Comparison of ENCODE assay signal across 11 cellular contexts in genomic region chr15:36877796-36878744, GRCh38.
DNase-seq lines count a peak whose midpoint lies in the region; ATAC-seq and TF ChIP-seq lines count a peak whose summit lies in the region.
"Had no signal": no experiment of that assay in that cellular context is flagged by ENCODE, and none has a peak within 500 bp of the region (broad histone marks: within the 10 kb centered on the region; RNA-seq: fewer than 3 reads in every experiment).

No MANE protein-coding gene starts in this region.

- no peaks in the 10 kb centered on the region for H3K9me3 Mint-ChIP-seq in activated CD4-positive, alpha-beta memory T cell treated with anti-CD3 and anti-CD28 coated beads for 36 hours
- no peaks in the 10 kb centered on the region for H3K9me3 Mint-ChIP-seq in activated CD4-positive, alpha-beta memory T cell treated with anti-CD3 and anti-CD28 coated beads, Interleukin-2, amount 10 ng/mL, durations not matched to agents 7 days and 5 days

- peaks cover 0 to 15% of the 10 kb centered on the region in 2 donors for H3K4me1 ChIP-seq in thoracic aorta (ENCODE audit: control insufficient read depth in 1 of 2, low read depth in 2 of 2)
- H3K4me1 ChIP-seq in BE2C, result peaks cover 9% of the 10 kb centered on the region
- H3K4me1 ChIP-seq: A549 had no signal

- peaks cover 5% of the 10 kb centered on the region for H3K4me1 Mint-ChIP-seq in activated CD4-positive, alpha-beta memory T cell treated with anti-CD3 and anti-CD28 coated beads for 36 hours (ENCODE audit: low read depth)
- no peaks in the 10 kb centered on the region for H3K4me1 Mint-ChIP-seq in activated CD4-positive, alpha-beta memory T cell treated with anti-CD3 and anti-CD28 coated beads, Interleukin-2, amount 10 ng/mL, durations not matched to agents 7 days and 5 days

- no peak for ATAC-seq in thoracic aorta (ENCODE audit: insufficient number of reproducible peaks, low FRiP score, low read depth)
- ATAC-seq: A549 had no signal

- no peaks in the 10 kb centered on the region for H3K9me3 ChIP-seq in thoracic aorta
- H3K9me3 ChIP-seq in BE2C, result no peaks in the 10 kb centered on the region
- H3K9me3 ChIP-seq: A549 had no signal

- no peak for TF ChIP-seq POLR2A in NB4 (IDR thresholded peaks at IDR 0.05; ENCODE audit: extremely low read depth, insufficient read length)

- no peak overlapping the region for H3K4me3 ChIP-seq in NB4 (ENCODE audit: low read depth, low read length)
- peak overlapping the region; percentile 27 for H3K4me3 ChIP-seq in iPS-11a (ENCODE audit: low read depth, low read length)
- H3K4me3 ChIP-seq in thoracic aorta, result peak overlapping the region; percentile 64
- no peak overlapping the region for H3K4me3 ChIP-seq in BE2C (ENCODE audit: low read depth, low read length)
- H3K4me3 ChIP-seq: A549 had no signal

- H3K27me3 ChIP-seq in thoracic aorta (replicated peaks; ENCODE audit: insufficient read depth), result peaks cover 6% of the 10 kb centered on the region
- no peaks in the 10 kb centered on the region for H3K27me3 ChIP-seq in BE2C

- H3K27ac Mint-ChIP-seq in activated CD4-positive, alpha-beta memory T cell treated with anti-CD3 and anti-CD28 coated beads for 36 hours, result no peak overlapping the region
- H3K27ac Mint-ChIP-seq in activated CD4-positive, alpha-beta memory T cell treated with anti-CD3 and anti-CD28 coated beads, Interleukin-2, amount 10 ng/mL, durations not matched to agents 7 days and 5 days, result no peak overlapping the region

- intact Hi-C loops in activated CD4-positive, alpha-beta memory T cell treated with anti-CD3 and anti-CD28 coated beads for 36 hours (cut with micrococcal nuclease), result no loop called here

- H3K36me3 Mint-ChIP-seq in activated CD4-positive, alpha-beta memory T cell treated with anti-CD3 and anti-CD28 coated beads for 36 hours, result no peaks in the 10 kb centered on the region
- H3K36me3 Mint-ChIP-seq in activated CD4-positive, alpha-beta memory T cell treated with anti-CD3 and anti-CD28 coated beads, Interleukin-2, amount 10 ng/mL, durations not matched to agents 7 days and 5 days (ENCODE audit: low read depth), result no peaks in the 10 kb centered on the region

- no peaks in the 10 kb centered on the region for H3K36me3 ChIP-seq in thoracic aorta
- H3K36me3 ChIP-seq in BE2C, result no peaks in the 10 kb centered on the region

- H3K27ac ChIP-seq in thoracic aorta, result no peak overlapping the region
- H3K27ac ChIP-seq: A549 had no signal

- POLR2A ChIA-PET in activated CD4-positive, alpha-beta memory T cell treated with anti-CD3 and anti-CD28 coated beads for 36 hours (lab: Charles Lee), result no interaction called here
- POLR2A ChIA-PET in activated CD4-positive, alpha-beta memory T cell treated with anti-CD3 and anti-CD28 coated beads, Interleukin-2, amount 10 ng/mL, durations not matched to agents 7 days and 5 days (lab: Charles Lee), result no interaction called here

- peak overlapping the region; percentile 23 for H3K4me3 Mint-ChIP-seq in activated CD4-positive, alpha-beta memory T cell treated with anti-CD3 and anti-CD28 coated beads for 36 hours
- no peak overlapping the region for H3K4me3 Mint-ChIP-seq in activated CD4-positive, alpha-beta memory T cell treated with anti-CD3 and anti-CD28 coated beads, Interleukin-2, amount 10 ng/mL, durations not matched to agents 7 days and 5 days

- peaks cover 57% of the 10 kb centered on the region for H3K27me3 Mint-ChIP-seq in activated CD4-positive, alpha-beta memory T cell treated with anti-CD3 and anti-CD28 coated beads for 36 hours
- peaks cover 63% of the 10 kb centered on the region for H3K27me3 Mint-ChIP-seq in activated CD4-positive, alpha-beta memory T cell treated with anti-CD3 and anti-CD28 coated beads, Interleukin-2, amount 10 ng/mL, durations not matched to agents 7 days and 5 days

- CTCF ChIA-PET in activated CD4-positive, alpha-beta memory T cell treated with anti-CD3 and anti-CD28 coated beads for 36 hours (lab: Charles Lee), result interaction anchor here (0.6 to 1.1 kb wide), 2 partner anchors 9 to 219 kb away, joined by 3 to 4 read pairs; no protein-coding TSS in a partner anchor
- CTCF ChIA-PET in activated CD4-positive, alpha-beta memory T cell treated with anti-CD3 and anti-CD28 coated beads, Interleukin-2, amount 10 ng/mL, durations not matched to agents 7 days and 5 days (lab: Charles Lee), result no interaction called here

- no peak for DNase-seq in activated CD4-positive, alpha-beta memory T cell treated with anti-CD3 and anti-CD28 coated beads for 36 hours
- no peak for DNase-seq in activated CD4-positive, alpha-beta memory T cell treated with anti-CD3 and anti-CD28 coated beads, Interleukin-2, amount 10 ng/mL, durations not matched to agents 7 days and 5 days
- DNase-seq in NB4 (ENCODE audit: low read depth), result peak; percentile 21
- no peak for DNase-seq in thoracic aorta (ENCODE audit: low spot score)
- DNase-seq in BE2C, result no peak
- DNase-seq in GDM1 (lab: John Stamatoyannopoulos, UW), result no peak
- DNase-seq in OCI-M1 (lab: John Stamatoyannopoulos, UW), result no peak
- DNase-seq: central memory CD4-positive, alpha-beta T cell; NCI-H82 had no signal

- TF ChIP-seq CTCF in NB4 (IDR thresholded peaks at IDR 0.05; ENCODE audit: low read depth, low read length) (no peak), thoracic aorta (IDR thresholded peaks at IDR 0.05) (no peak), BE2C (IDR thresholded peaks at IDR 0.05; ENCODE audit: low read depth, low read length) (no peak)

Comparison
In these comparisons a context has a peak if more than half of its experiments do, and no peak if none do; other contexts are left out.
1. H3K4me3 ChIP-seq: peak in iPS-11a (single experiment) and thoracic aorta (single experiment); none in NB4 (single experiment) and BE2C (single experiment).